In genomic region chr1:204427302-204427701, GRCh38 we compare ENCODE assay signal across 27 cellular contexts.
"Had no signal": no experiment of that assay in that cellular context is flagged by ENCODE, and none has a peak within 500 bp of the region (broad histone marks: within the 10 kb centered on the region; RNA-seq: fewer than 3 reads in every experiment).

No MANE protein-coding gene starts in this region.

- H3K4me1 Mint-ChIP-seq: immature natural killer cell, neural crest cell had no signal

- H3K27me3 ChIP-seq: ascending aorta, brain microvascular endothelial cell, tibial nerve had no signal

- H3K27me3 Mint-ChIP-seq: activated B cell treated with CpG ODN at 0.5 μM for 24 hours; activated naive CD8-positive, alpha-beta T cell; naive thymus-derived CD8-positive, alpha-beta T cell; T-cell had no signal

- H3K9me3 ChIP-seq: ascending aorta, lower lobe of right lung, tibial nerve had no signal

- H3K9me3 Mint-ChIP-seq: activated B cell treated with CpG ODN at 0.5 μM for 24 hours; activated T-helper 2 cell treated with anti-CD3 and anti-CD28 coated beads, Interferon-gamma antibody, Interleukin-2, Interleukin-4, amounts not matched to agents 10 μg/mL and 5 μg/mL and 100 μg/mL, durations not matched to agents 14 hours and 24 hours and 36 hours; immature natural killer cell; naive thymus-derived CD8-positive, alpha-beta T cell; neural crest cell; T-cell; T-helper 2 cell treated with Interferon-gamma antibody and Interleukin-4, amounts not matched to agents 5 μg/mL and 100 μg/mL, for 36 hours had no signal

- H3K79me2 ChIP-seq: parathyroid adenoma had no signal

- H3K4me1 ChIP-seq: lower lobe of right lung, parathyroid adenoma had no signal

- H3K9ac ChIP-seq: parathyroid adenoma had no signal

- H3K36me3 ChIP-seq: brain microvascular endothelial cell had no signal

- H3K27ac Mint-ChIP-seq: activated naive CD8-positive, alpha-beta T cell; activated T-helper 2 cell treated with anti-CD3 and anti-CD28 coated beads, Interferon-gamma antibody, Interleukin-2, Interleukin-4, amounts not matched to agents 10 μg/mL and 5 μg/mL and 100 μg/mL, durations not matched to agents 14 hours and 24 hours and 36 hours; T-cell; T-helper 2 cell treated with Interferon-gamma antibody and Interleukin-4, amounts not matched to agents 5 μg/mL and 100 μg/mL, for 36 hours had no signal

- H3K27ac ChIP-seq: ascending aorta, brain microvascular endothelial cell, lower lobe of right lung, parathyroid adenoma, tibial nerve had no signal

- DNase-seq: activated B cell treated with CpG ODN at 0.5 μM for 24 hours; activated CD4-positive, alpha-beta T cell treated with anti-CD3 and anti-CD28 coated beads, Interleukin-2, amount 50 U/mL, for 4 hours; activated T-cell treated with anti-CD3 and anti-CD28 coated beads, Interleukin-2, amount 50 U/mL, for 1 hour; brain microvascular endothelial cell; cortex of kidney; foreskin fibroblast; head of caudate nucleus; hypothalamus; immature natural killer cell; kidney glomerular epithelial cell; lower lobe of right lung; mesenchymal stem cell; naive thymus-derived CD8-positive, alpha-beta T cell; occipital lobe; right cardiac atrium; stimulated activated CD4-positive, alpha-beta T cell treated with anti-CD3 and anti-CD28 coated beads, Interleukin-15, amount 100 ng/mL, for 24 hours; stimulated activated CD4-positive, alpha-beta T cell treated with anti-CD3 and anti-CD28 coated beads, Interleukin-2, amount 100 ng/mL, for 24 hours; stimulated activated naive CD4-positive, alpha-beta T cell; T-cell had no signal

- H2AFZ ChIP-seq: parathyroid adenoma had no signal

- H3K4me3 Mint-ChIP-seq: activated B cell treated with CpG ODN at 0.5 μM for 24 hours; activated naive CD8-positive, alpha-beta T cell; immature natural killer cell; naive thymus-derived CD8-positive, alpha-beta T cell; neural crest cell; T-cell; T-helper 2 cell treated with Interferon-gamma antibody and Interleukin-4, amounts not matched to agents 5 μg/mL and 100 μg/mL, for 36 hours had no signal

- ATAC-seq: left lobe of liver; naive thymus-derived CD8-positive, alpha-beta T cell; right cardiac atrium; T-cell had no signal

- H3K4me3 ChIP-seq: ascending aorta, lower lobe of right lung, tibial nerve had no signal
